Comparison of ENCODE assay signal across 8 cellular contexts in the genomic region with DNA sequence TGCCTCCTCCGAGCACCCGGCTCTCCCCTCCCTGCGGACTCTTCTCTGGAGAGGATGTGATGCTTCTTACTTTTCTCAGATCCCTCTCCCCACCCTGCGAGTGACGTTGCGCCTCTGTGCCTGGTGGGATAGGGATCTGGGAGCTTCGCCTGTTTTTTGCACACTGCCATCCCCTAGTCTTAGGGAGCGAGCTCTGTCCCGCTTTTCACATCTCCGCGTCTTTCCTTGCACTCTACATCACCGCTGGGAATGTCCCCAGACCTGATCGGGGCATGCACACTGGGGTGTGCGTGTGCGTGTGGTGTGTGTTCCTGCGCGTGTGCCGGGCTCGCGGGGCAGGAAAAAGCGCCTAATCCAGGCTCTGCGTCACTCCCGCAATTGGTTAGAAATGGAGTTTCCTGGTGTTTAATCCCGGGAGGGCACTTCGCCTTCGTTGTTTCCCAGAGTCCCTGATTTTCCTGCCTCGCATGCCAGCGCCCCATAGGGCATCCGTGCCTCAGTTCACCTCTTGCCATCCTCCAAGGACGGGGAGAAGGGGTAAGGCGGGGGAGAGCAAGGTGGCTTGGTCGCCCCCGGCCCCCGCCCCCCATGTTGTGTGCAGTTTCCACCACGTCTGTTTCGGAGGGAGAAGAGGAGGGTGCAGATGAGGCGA. TPM values are rescaled to one million over a fixed set of nuclear protein-coding genes. Genes with fewer than 3 reads are reported as not detected.
DNase-seq lines count a peak whose midpoint lies in the region; ATAC-seq and TF ChIP-seq lines count a peak whose summit lies in the region.

No MANE protein-coding gene starts in this region.

- H3K4me3 Mint-ChIP-seq in activated CD4-positive, alpha-beta T cell treated with anti-CD3 and anti-CD28 coated beads, Interleukin-2, amount 10 ng/mL, durations not matched to agents 24 days and 14 days = peak overlapping the region; percentile 53

- no peak for DNase-seq in activated CD4-positive, alpha-beta T cell treated with anti-CD3 and anti-CD28 coated beads, Interleukin-2, amount 10 ng/mL, durations not matched to agents 24 days and 14 days
- DNase-seq in activated CD4-positive, alpha-beta T cell treated with anti-CD3 and anti-CD28 coated beads, Interleukin-2, amount 50 U/mL, for 1 hour = no peak
- DNase-seq in breast epithelium (ENCODE audit: low spot score in 2 of 2) = no peak
- DNase-seq in left colon = peak; percentile 32 to 47
- DNase-seq in stomach = no peak
- no peak for DNase-seq in NK-92 (lab: John Stamatoyannopoulos, UW; ENCODE audit: unreplicated experiment)
- no peak for DNase-seq in NCI-H2171 (lab: John Stamatoyannopoulos, UW)
- DNase-seq in NCI-H510A (lab: John Stamatoyannopoulos, UW) = no peak

- no peak for TF ChIP-seq CTCF in breast epithelium (IDR thresholded peaks at IDR 0.05)
- TF ChIP-seq CTCF in stomach (IDR thresholded peaks at IDR 0.05) = peak in 1 of 7 experiments; percentile 15

- peaks cover 3% of the 10 kb centered on the region for H3K36me3 Mint-ChIP-seq in activated CD4-positive, alpha-beta T cell treated with anti-CD3 and anti-CD28 coated beads, Interleukin-2, amount 10 ng/mL, durations not matched to agents 24 days and 14 days (ENCODE audit: low read depth)

- H3K27me3 ChIP-seq in breast epithelium (no peaks in the 10 kb centered on the region), stomach (peaks cover 0 to 44% (median 9%) of the 10 kb centered on the region in 3 donors)

- intact Hi-C loops in activated CD4-positive, alpha-beta T cell treated with anti-CD3 and anti-CD28 coated beads, Interleukin-2, amount 10 ng/mL, durations not matched to agents 24 days and 14 days (cut with micrococcal nuclease) = loop anchor here (2.0 to 5.0 kb wide), 6 partner anchors 17 to 1568 kb away; a partner anchor contains a TSS
- intact Hi-C loops in breast epithelium (cut with DNase I; ENCODE audit: low total_unique reads) = loop anchor here (2.0 kb wide), 1 partner anchor 25 kb away; no protein-coding TSS in a partner anchor
- intact Hi-C loops in left colon (cut with DNase I, micrococcal nuclease) = loop anchor here in 1 of 2 donors (10.0 kb wide), 1 partner anchor 145 kb away; no protein-coding TSS in a partner anchor
- intact Hi-C loops in stomach (cut with DNase I; ENCODE audit: low total_unique reads) = loop anchor here (5.0 to 10.0 kb wide), 2 partner anchors 65 to 87 kb away; a partner anchor contains a TSS

- H3K9me3 Mint-ChIP-seq in activated CD4-positive, alpha-beta T cell treated with anti-CD3 and anti-CD28 coated beads, Interleukin-2, amount 10 ng/mL, durations not matched to agents 24 days and 14 days = no peaks in the 10 kb centered on the region

- H3K4me1 Mint-ChIP-seq in activated CD4-positive, alpha-beta T cell treated with anti-CD3 and anti-CD28 coated beads, Interleukin-2, amount 10 ng/mL, durations not matched to agents 24 days and 14 days = peaks cover 37% of the 10 kb centered on the region

- peaks cover 2% of the 10 kb centered on the region for H3K27me3 Mint-ChIP-seq in activated CD4-positive, alpha-beta T cell treated with anti-CD3 and anti-CD28 coated beads, Interleukin-2, amount 10 ng/mL, durations not matched to agents 24 days and 14 days

- peak overlapping the region; percentile 61 to 74 for H3K27ac ChIP-seq in breast epithelium
- H3K27ac ChIP-seq in stomach = peak overlapping the region; percentile 68 to 97 (median 85)

- peak; percentile 29 for ATAC-seq in left colon

- peak; percentile 4 for TF ChIP-seq EP300 in stomach (IDR thresholded peaks at IDR 0.05)

- TF ChIP-seq POLR2A in breast epithelium (IDR thresholded peaks at IDR 0.05) (no peak), stomach (IDR thresholded peaks at IDR 0.05) (no peak)

- H3K27ac Mint-ChIP-seq in activated CD4-positive, alpha-beta T cell treated with anti-CD3 and anti-CD28 coated beads, Interleukin-2, amount 10 ng/mL, durations not matched to agents 24 days and 14 days = peak overlapping the region; percentile 17

- H3K9me3 ChIP-seq in breast epithelium = no peaks in the 10 kb centered on the region
- H3K9me3 ChIP-seq in stomach = no peaks in the 10 kb centered on the region

- 18 to 25% (median 22%) methylated on average over 33 to 37 of the region's 37 CpGs for WGBS in stomach, 5 donors

- peaks cover 0 to 5% of the 10 kb centered on the region in 2 donors for H3K4me1 ChIP-seq in breast epithelium
- peaks cover 14 to 51% (median 32%) of the 10 kb centered on the region in 4 donors for H3K4me1 ChIP-seq in stomach

- H3K4me3 ChIP-seq in breast epithelium = peak overlapping the region; percentile 72 to 91 (median 77)
- peak overlapping the region; percentile 76 to 94 (median 90) for H3K4me3 ChIP-seq in stomach

- H3K36me3 ChIP-seq in breast epithelium (no peaks in the 10 kb centered on the region), stomach (no peaks in the 10 kb centered on the region)

RNA-seq across cellular contexts. Expression of a gene that starts 0.9 kb away (rescaled TPM):
- total RNA-seq in activated CD4-positive, alpha-beta T cell treated with anti-CD3 and anti-CD28 coated beads, Interleukin-2, amount 10 ng/mL, durations not matched to agents 24 days and 14 days = 51.7 and 61.6 TPM in 2 replicates
- total RNA-seq in breast epithelium = 10 to 100 TPM; 55.2 to 80.9 (median 63.9) TPM
- total RNA-seq in left colon = 10 to 100 TPM; 51.5 to 96.3 TPM
- total RNA-seq in stomach = 100 to 1,000 TPM in 3 of 5 donors, 10 to 100 TPM in 2; 42.6 to 165 (median 108) TPM
- polyA plus RNA-seq in stomach = 10 to 100 TPM; 18.8 to 32.7 (median 32.1) TPM

Comparison
In these comparisons a context has a peak if more than half of its experiments do, and no peak if none do; other contexts are left out.
1. DNase-seq: peak in left colon (2 of 2); none in activated CD4-positive, alpha-beta T cell treated with anti-CD3 and anti-CD28 coated beads, Interleukin-2, amount 10 ng/mL, durations not matched to agents 24 days and 14 days (single experiment), activated CD4-positive, alpha-beta T cell treated with anti-CD3 and anti-CD28 coated beads, Interleukin-2, amount 50 U/mL, for 1 hour (single experiment), breast epithelium (0 of 2), stomach (single experiment), NK-92 (single experiment), NCI-H2171 (single experiment) and NCI-H510A (single experiment).